ENCODE assay signal across 27 cellular contexts in the genomic region with DNA sequence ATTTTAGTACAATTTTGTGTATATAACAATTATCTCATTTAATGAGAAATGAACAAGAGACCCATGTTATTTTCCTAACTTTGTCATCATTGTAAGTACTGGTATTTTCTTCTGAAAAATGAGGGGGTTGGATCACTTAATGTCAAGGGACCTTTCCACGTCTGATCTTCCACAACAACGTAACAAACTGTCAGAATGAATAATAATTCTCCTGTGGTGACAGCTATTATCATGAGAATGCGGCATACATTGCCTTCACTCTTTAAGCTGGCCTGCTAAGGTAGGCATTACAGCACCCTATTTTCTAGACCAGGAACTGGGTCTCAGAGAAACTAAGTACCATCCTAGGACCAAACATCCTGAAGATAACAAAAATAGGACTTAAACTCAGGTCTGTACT.
"Had no signal": no experiment of that assay in that cellular context is flagged by ENCODE, and none has a peak within 500 bp of the region (broad histone marks: within the 10 kb centered on the region; RNA-seq: fewer than 3 reads in every experiment).

No MANE protein-coding gene starts in this region.

- H3K4me1 Mint-ChIP-seq: stimulated activated effector memory CD8-positive, alpha-beta T cell treated with anti-CD3 and anti-CD28 coated beads, Interleukin-12 subunit alpha, Interleukin-12 subunit beta, amount 100 ng/mL, for 72 hours; stimulated activated memory B cell treated with anti-CD40 and anti-IgM and Interleukin-4, amounts not matched to agents 10 μg/mL and 1 μg/mL and 100 μg/mL, for 72 hours; stimulated activated naive B cell treated with anti-CD40 and anti-IgM and Interleukin-4, amounts not matched to agents 10 μg/mL and 1 μg/mL and 100 μg/mL, for 72 hours; stimulated activated naive CD8-positive, alpha-beta T cell treated with anti-CD3 and anti-CD28 coated beads, Interleukin-15, amount 100 ng/mL, for 72 hours had no signal

- H3K9me3 Mint-ChIP-seq: stimulated activated effector memory CD8-positive, alpha-beta T cell treated with anti-CD3 and anti-CD28 coated beads, Interleukin-12 subunit alpha, Interleukin-12 subunit beta, amount 100 ng/mL, for 72 hours; stimulated activated memory B cell treated with anti-CD40 and anti-IgM and Interleukin-4, amounts not matched to agents 10 μg/mL and 1 μg/mL and 100 μg/mL, for 72 hours; stimulated activated naive B cell treated with anti-CD40 and anti-IgM and Interleukin-4, amounts not matched to agents 10 μg/mL and 1 μg/mL and 100 μg/mL, for 72 hours; stimulated activated naive CD8-positive, alpha-beta T cell treated with anti-CD3 and anti-CD28 coated beads, Interleukin-15, amount 100 ng/mL, for 72 hours; stimulated activated naive CD8-positive, alpha-beta T cell treated with anti-CD3 and anti-CD28 coated beads, Interleukin-15, Interleukin-2, amounts not matched to agents 100 ng/mL and 50 ng/mL, for 24 hours; type B pancreatic cell had no signal

- H3K36me3 Mint-ChIP-seq: stimulated activated effector memory CD8-positive, alpha-beta T cell treated with anti-CD3 and anti-CD28 coated beads, Interleukin-12 subunit alpha, Interleukin-12 subunit beta, amount 100 ng/mL, for 72 hours; type B pancreatic cell had no signal

- H3K27ac ChIP-seq: stomach, suprapubic skin, testis, thoracic aorta, thyroid gland, tibial artery, tibial nerve, transverse colon, upper lobe of left lung, upper lobe of right lung, uterus, vagina had no signal

- H3K9me3 ChIP-seq: stomach, suprapubic skin, testis, thoracic aorta, thyroid gland, tibial artery, tibial nerve, transverse colon, upper lobe of left lung, upper lobe of right lung, uterus, vagina had no signal

- H3K4me3 ChIP-seq: stomach, suprapubic skin, testis, thoracic aorta, thyroid gland, tibial artery, tibial nerve, transverse colon, upper lobe of left lung, upper lobe of right lung, uterus, vagina had no signal

- DNase-seq: stimulated activated CD4-positive, alpha-beta T cell treated with anti-CD3 and anti-CD28 coated beads, Interleukin-2, amount 100 ng/mL, for 48 hours; stimulated activated CD4-positive, alpha-beta T cell treated with anti-CD3 and anti-CD28 coated beads, Interleukin-4, amount 100 ng/mL, for 1 hour; stimulated activated CD4-positive, alpha-beta T cell treated with anti-CD3 and anti-CD28 coated beads, Interleukin-4, amount 100 ng/mL, for 24 hours; stimulated activated CD4-positive, alpha-beta T cell treated with anti-CD3 and anti-CD28 coated beads, Interleukin-4, amount 100 ng/mL, for 4 hours; stimulated activated CD8-positive, alpha-beta memory T cell treated with anti-CD3 and anti-CD28 coated beads, Interleukin-4, amount 100 ng/mL, for 48 hours; stimulated activated naive B cell treated with anti-CD40 and anti-IgM and Interleukin-4, amounts not matched to agents 10 μg/mL and 1 μg/mL and 100 μg/mL, for 72 hours; stimulated activated naive CD4-positive, alpha-beta T cell; stimulated activated naive CD4-positive, alpha-beta T cell treated with Interleukin-2 at 50 U/mL for 16 hours; stimulated activated naive CD8-positive, alpha-beta T cell treated with anti-CD3 and anti-CD28 coated beads, Interleukin-15, amount 100 ng/mL, for 72 hours; stimulated activated naive CD8-positive, alpha-beta T cell treated with anti-CD3 and anti-CD28 coated beads, Interleukin-15, Interleukin-2, amounts not matched to agents 100 U/mL and 50 U/mL, for 24 hours; stomach; substantia nigra; testis; thyroid gland; tibial artery; transverse colon; upper lobe of left lung; upper lobe of right lung; uterus had no signal

- H3K27ac Mint-ChIP-seq: stimulated activated effector memory CD8-positive, alpha-beta T cell treated with anti-CD3 and anti-CD28 coated beads, Interleukin-12 subunit alpha, Interleukin-12 subunit beta, amount 100 ng/mL, for 72 hours; stimulated activated memory B cell treated with anti-CD40 and anti-IgM and Interleukin-4, amounts not matched to agents 10 μg/mL and 1 μg/mL and 100 μg/mL, for 72 hours; stimulated activated naive B cell treated with anti-CD40 and anti-IgM and Interleukin-4, amounts not matched to agents 10 μg/mL and 1 μg/mL and 100 μg/mL, for 72 hours; stimulated activated naive CD8-positive, alpha-beta T cell treated with anti-CD3 and anti-CD28 coated beads, Interleukin-15, amount 100 ng/mL, for 72 hours; stimulated activated naive CD8-positive, alpha-beta T cell treated with anti-CD3 and anti-CD28 coated beads, Interleukin-15, Interleukin-2, amounts not matched to agents 100 ng/mL and 50 ng/mL, for 24 hours; type B pancreatic cell had no signal

- H3K27me3 Mint-ChIP-seq: stimulated activated memory B cell treated with anti-CD40 and anti-IgM and Interleukin-4, amounts not matched to agents 10 μg/mL and 1 μg/mL and 100 μg/mL, for 72 hours; stimulated activated naive B cell treated with anti-CD40 and anti-IgM and Interleukin-4, amounts not matched to agents 10 μg/mL and 1 μg/mL and 100 μg/mL, for 72 hours; stimulated activated naive CD8-positive, alpha-beta T cell treated with anti-CD3 and anti-CD28 coated beads, Interleukin-15, amount 100 ng/mL, for 72 hours; stimulated activated naive CD8-positive, alpha-beta T cell treated with anti-CD3 and anti-CD28 coated beads, Interleukin-15, Interleukin-2, amounts not matched to agents 100 ng/mL and 50 ng/mL, for 24 hours had no signal

- H3K4me3 Mint-ChIP-seq: stimulated activated effector memory CD8-positive, alpha-beta T cell treated with anti-CD3 and anti-CD28 coated beads, Interleukin-12 subunit alpha, Interleukin-12 subunit beta, amount 100 ng/mL, for 72 hours; stimulated activated memory B cell treated with anti-CD40 and anti-IgM and Interleukin-4, amounts not matched to agents 10 μg/mL and 1 μg/mL and 100 μg/mL, for 72 hours; stimulated activated naive B cell treated with anti-CD40 and anti-IgM and Interleukin-4, amounts not matched to agents 10 μg/mL and 1 μg/mL and 100 μg/mL, for 72 hours; stimulated activated naive CD8-positive, alpha-beta T cell treated with anti-CD3 and anti-CD28 coated beads, Interleukin-15, amount 100 ng/mL, for 72 hours; stimulated activated naive CD8-positive, alpha-beta T cell treated with anti-CD3 and anti-CD28 coated beads, Interleukin-15, Interleukin-2, amounts not matched to agents 100 ng/mL and 50 ng/mL, for 24 hours; type B pancreatic cell had no signal

- H3K27me3 ChIP-seq: stomach, suprapubic skin, testis, thyroid gland, tibial artery, tibial nerve, transverse colon, upper lobe of left lung, upper lobe of right lung, uterus, vagina had no signal

- H3K36me3 ChIP-seq: stomach, suprapubic skin, thoracic aorta, thyroid gland, tibial artery, tibial nerve, transverse colon, upper lobe of left lung, upper lobe of right lung, uterus, vagina had no signal
